Comparison of ENCODE assay signal across 28 cellular contexts in genomic region chr17:58375811-58376210, GRCh38. TPM values are rescaled to one million over a fixed set of nuclear protein-coding genes. Genes with fewer than 3 reads are reported as not detected.
A peak's percentile ranks its signal among the peaks of the same experiment; 100 is the strongest.
DNase-seq lines count a peak whose midpoint lies in the region; ATAC-seq, FAIRE-seq and TF ChIP-seq lines count a peak whose summit lies in the region.
"Had no signal": no experiment of that assay in that cellular context is flagged by ENCODE, and none has a peak within 500 bp of the region (broad histone marks: within the 10 kb centered on the region; RNA-seq: fewer than 3 reads in every experiment).

No MANE protein-coding gene starts in this region.

- H3K4me3 ChIP-seq in colonic mucosa (no peak overlapping the region), HepG2 (replicated peaks in 1 of 3; ENCODE audit: insufficient read depth in 1 of 3, low read depth in 2 of 3, low read length in 3 of 3) (no peak overlapping the region), transverse colon (no peak overlapping the region), smooth muscle cell (no peak overlapping the region)
- H3K4me3 ChIP-seq: GM12878, GM23248, Peyer's patch, right atrium auricular region, upper lobe of right lung had no signal

- H2AFZ ChIP-seq in HepG2 (ENCODE audit: low read length) (no peak overlapping the region), smooth muscle cell (ENCODE audit: low read depth) (no peak overlapping the region)
- H2AFZ ChIP-seq: GM23248 had no signal

- H4K20me1 ChIP-seq in HepG2 (ENCODE audit: insufficient read depth, low read length) (no peaks in the 10 kb centered on the region), smooth muscle cell (ENCODE audit: low read depth) (no peaks in the 10 kb centered on the region)

- FAIRE-seq in HepG2 (lab: Jason Lieb, UNC) = no peak
- FAIRE-seq: colon, D721Med, endothelial cell of umbilical vein, GM12878, kidney had no signal

- in situ Hi-C loops in KBM-7 (cut with MboI; ENCODE audit: low pct_unique_long_range_greater_than_20kb, low sequenced_read_pairs) = no loop called here
- in situ Hi-C loops in HepG2 (cut with HindIII; ENCODE audit: extremely low pct_ligation_motif_present, low pct_unique_long_range_greater_than_20kb) = no loop called here
- in situ Hi-C loops in transverse colon (cut with MboI; ENCODE audit: low pct_ligation_motif_present in 1 of 4, low pct_unique_long_range_greater_than_20kb in 1 of 4, low sequenced_read_pairs in 3 of 4) = no loop called here

- H3F3A ChIP-seq in smooth muscle cell (ENCODE audit: low read depth) = no peaks in the 10 kb centered on the region

- intact Hi-C loops in colonic mucosa (cut with DNase I) (no loop called here), HepG2 (cut with micrococcal nuclease; ENCODE audit: unreplicated experiment) (no loop called here), transverse colon (cut with DNase I; ENCODE audit: low total_unique reads) (no loop called here)

- no peaks in the 10 kb centered on the region for H3K36me3 ChIP-seq in colonic mucosa
- H3K36me3 ChIP-seq in HepG2 (replicated peaks in 1 of 2; ENCODE audit: control insufficient read depth in 1 of 2, insufficient read depth in 2 of 2, low read length in 2 of 2) = peaks cover 28 to 50% of the 10 kb centered on the region in 2 experiments
- no peaks in the 10 kb centered on the region for H3K36me3 ChIP-seq in transverse colon
- no peaks in the 10 kb centered on the region for H3K36me3 ChIP-seq in smooth muscle cell (ENCODE audit: low read depth)
- H3K36me3 ChIP-seq: Peyer's patch, right atrium auricular region, upper lobe of right lung had no signal

- TF ChIP-seq POLR2A in HepG2 (IDR thresholded peaks at IDR 0.05; ENCODE audit: insufficient read depth in 1 of 2, low read depth in 2 of 2, low read length in 2 of 2) (no peak), transverse colon (IDR thresholded peaks at IDR 0.05) (no peak)

- no TSS peak for BruUV-seq in HepG2 (replicated peaks; lab: Mats Ljungman, UMichigan)

- H3K4me2 ChIP-seq in HepG2 (ENCODE audit: low read depth, low read length) (no peak overlapping the region), smooth muscle cell (no peak overlapping the region)

- H3K9me3 ChIP-seq in colonic mucosa (no peaks in the 10 kb centered on the region), HepG2 (ENCODE audit: low read length) (no peaks in the 10 kb centered on the region), transverse colon (no peaks in the 10 kb centered on the region), smooth muscle cell (replicated peaks; ENCODE audit: low read depth) (no peaks in the 10 kb centered on the region)
- H3K9me3 ChIP-seq: Peyer's patch, right atrium auricular region, upper lobe of right lung had no signal

- peak overlapping the region in 1 of 2 donors; percentile 72 for H3K9ac ChIP-seq in colonic mucosa (ENCODE audit: low read depth in 2 of 2, low read length in 2 of 2)
- H3K9ac ChIP-seq in HepG2 (ENCODE audit: insufficient read depth, low read depth, low read length) = peak overlapping the region; percentile 2; the same call in 1 of the 2 replicates
- no peak overlapping the region for H3K9ac ChIP-seq in smooth muscle cell (ENCODE audit: low read depth)
- H3K9ac ChIP-seq: GM23248 had no signal

- H3K27ac ChIP-seq in colonic mucosa = peak overlapping the region; percentile 68
- H3K27ac ChIP-seq in HepG2 (ENCODE audit: extremely low read length, insufficient read depth, low read length) = peak overlapping the region; percentile 36
- H3K27ac ChIP-seq in transverse colon = peak overlapping the region; percentile 60 to 75 (median 72)
- no peak overlapping the region for H3K27ac ChIP-seq in smooth muscle cell (ENCODE audit: low read depth)
- H3K27ac ChIP-seq: GM23248, right atrium auricular region, upper lobe of right lung had no signal

- TF ChIP-seq EP300 in HepG2 (IDR thresholded peaks at IDR 0.05; ENCODE audit: low read depth in 2 of 2, low read length in 2 of 2) (no peak), HepG2 (CRISPR knock-in tag; IDR thresholded peaks at IDR 0.05; ENCODE audit: borderline replicate concordance) (no peak), transverse colon (IDR thresholded peaks at IDR 0.05; ENCODE audit: low read depth) (no peak)

- 95% methylated on average over 2 of the region's 2 CpGs for WGBS in HepG2 (ENCODE audit: low lambda C conversion rate)
- WGBS in transverse colon (ENCODE audit: low coverage in 1 of 2), 2 donors = 66 to 73% methylated on average over 2 of the region's 2 CpGs
- 38% methylated on average over 2 of the region's 2 CpGs for WGBS in smooth muscle cell (ENCODE audit: low lambda C conversion rate)

- POLR2A ChIA-PET in HepG2 (lab: Yijun Ruan, JAX) = interaction anchor here (9.5 kb wide), 1 partner anchor 8 kb away, joined by 458 read pairs; no protein-coding TSS in a partner anchor

- TF ChIP-seq CTCF in colonic mucosa (IDR thresholded peaks at IDR 0.05) (no peak), HepG2 (CRISPR knock-in tag; IDR thresholded peaks at IDR 0.05) (no peak), transverse colon (IDR thresholded peaks at IDR 0.05) (no peak), smooth muscle cell (IDR thresholded peaks at IDR 0.05; ENCODE audit: borderline replicate concordance, insufficient read depth, poor library complexity, severe bottlenecking) (no peak)

- H3K4me1 ChIP-seq in colonic mucosa = peaks cover 20% of the 10 kb centered on the region
- H3K4me1 ChIP-seq in HepG2 (ENCODE audit: insufficient read depth, low read length) = peaks cover 97% of the 10 kb centered on the region
- peaks cover 0 to 54% (median 41%) of the 10 kb centered on the region in 4 donors for H3K4me1 ChIP-seq in transverse colon
- H3K4me1 ChIP-seq in smooth muscle cell (ENCODE audit: low read depth) = no peaks in the 10 kb centered on the region
- H3K4me1 ChIP-seq: right atrium auricular region had no signal

- no peak for TF ChIP-seq RAD21 in HepG2 (CRISPR knock-in tag; IDR thresholded peaks at IDR 0.05)

- no peak for ATAC-seq in HepG2
- ATAC-seq in HG03139 (IDR thresholded peaks at IDR 0.05; ENCODE audit: unreplicated experiment) = no peak
- ATAC-seq: activated CD4-positive, CD25-positive, alpha-beta regulatory T cell treated with anti-CD3 and anti-CD28 coated beads, Interleukin-2, amount 50 U/mL, for 24 hours; GM12878 had no signal

- peaks cover 97% of the 10 kb centered on the region for H3K79me2 ChIP-seq in HepG2 (ENCODE audit: insufficient read depth, low read length)
- H3K79me2 ChIP-seq in smooth muscle cell (ENCODE audit: low read depth) = no peaks in the 10 kb centered on the region

- H3K27me3 ChIP-seq in colonic mucosa (no peaks in the 10 kb centered on the region), HepG2 (ENCODE audit: control insufficient read depth in 1 of 2, insufficient read depth in 2 of 2, low read length in 2 of 2) (no peaks in the 10 kb centered on the region), transverse colon (no peaks in the 10 kb centered on the region), smooth muscle cell (ENCODE audit: low read depth) (no peaks in the 10 kb centered on the region)
- H3K27me3 ChIP-seq: Peyer's patch, right atrium auricular region, upper lobe of right lung had no signal

- peak; percentile 24 for DNase-seq in KBM-7
- peak; percentile 52 for DNase-seq in colonic mucosa
- no peak for DNase-seq in HepG2 (ENCODE audit: low spot score)
- DNase-seq in transverse colon = no peak
- DNase-seq in smooth muscle cell (lab: John Stamatoyannopoulos, UW; ENCODE audit: unreplicated experiment) = no peak
- DNase-seq in cortex of kidney (lab: John Stamatoyannopoulos, UW) = no peak
- DNase-seq: activated CD4-positive, alpha-beta memory T cell treated with anti-CD3 and anti-CD28 coated beads for 36 hours; activated CD8-positive, alpha-beta memory T cell treated with anti-CD3 and anti-CD28 coated beads, Interleukin-2, amount 50 U/mL, for 48 hours; activated naive CD8-positive, alpha-beta T cell treated with anti-CD3 and anti-CD28 coated beads for 36 hours; aorta; GM23248; IMR-90; kidney; NCI-H1105; NCI-H1930; SIG-M5; stimulated activated CD4-positive, alpha-beta T cell treated with anti-CD3 and anti-CD28 coated beads, Interleukin-4, amount 100 ng/mL, for 1 hour; upper lobe of right lung had no signal

- CTCF ChIA-PET in HepG2 (lab: Yijun Ruan, JAX; ENCODE audit: low intra/inter-chr PET ratio, low total read pairs) = no interaction called here

RNA-seq across cellular contexts. Expression of gene SUPT4H1, which starts 23.8 kb away (rescaled TPM):
- total RNA-seq in colonic mucosa (10 to 100 TPM; 68.7 to 75.3 TPM), HepG2 (2016; rRNA removed; fragmentation: Illumina TruSeq; extraction: Trizol) (155 and 252 TPM in 2 replicates), transverse colon (10 to 100 TPM; 12.0 to 66.3 (median 40.0) TPM), smooth muscle cell (58.5 and 66.1 TPM in 2 replicates)
- total RNA-seq in HepG2 (2016; cell fraction: cytosol; rRNA removed; fragmentation: Illumina TruSeq; extraction: Trizol; ENCODE audit: low read depth) = 72.2 and 76.4 TPM in 2 replicates
- 169 and 290 TPM in 2 replicates for total RNA-seq in HepG2 (2016; cell fraction: insoluble cytoplasmic fraction; rRNA removed; fragmentation: Illumina TruSeq; extraction: Trizol)
- total RNA-seq in HepG2 (2016; cell fraction: membrane; rRNA removed; fragmentation: Illumina TruSeq; extraction: Trizol) = 130 and 134 TPM in 2 replicates
- total RNA-seq in HepG2 (2016; cell fraction: nucleus; rRNA removed; fragmentation: Illumina TruSeq; extraction: Trizol) = 74.4 and 75.7 TPM in 2 replicates
- polyA plus RNA-seq in HepG2 (2011; rRNA removed) (231 and 244 TPM in 2 replicates), smooth muscle cell (92.4 and 107 TPM in 2 replicates)
- polyA plus RNA-seq in HepG2 (2011; cell fraction: cytosol; rRNA removed) = 148 and 229 TPM in 2 replicates
- polyA plus RNA-seq in HepG2 (2011; cell fraction: nucleus; rRNA removed) = 65.5 and 71.0 TPM in 2 replicates
- 227 and 249 TPM in 2 replicates for polyA plus RNA-seq in HepG2 (2012)
- polyA plus RNA-seq in HepG2 (2016; cell fraction: cytosol; fragmentation: Illumina TruSeq; extraction: Trizol; ENCODE audit: low read depth) = 105 and 107 TPM in 2 replicates
- 309 and 341 TPM in 2 replicates for polyA plus RNA-seq in HepG2 (2016; cell fraction: insoluble cytoplasmic fraction; fragmentation: Illumina TruSeq; extraction: Trizol; ENCODE audit: low read depth)
- 144 and 156 TPM in 2 replicates for polyA plus RNA-seq in HepG2 (2016; cell fraction: membrane; fragmentation: Illumina TruSeq; extraction: Trizol; ENCODE audit: low read depth)
- 164 and 191 TPM in 2 replicates for polyA plus RNA-seq in HepG2 (2016; cell fraction: nucleus; fragmentation: Illumina TruSeq; extraction: Trizol; ENCODE audit: insufficient read depth, low read depth)
- 68.7 and 109 TPM in 2 replicates for polyA minus RNA-seq in HepG2 (2011; rRNA and poly(A)+ RNA removed; ENCODE audit: low replicate concordance)
- 45.1 and 56.8 TPM in 2 replicates for polyA minus RNA-seq in HepG2 (2011; cell fraction: cytosol; rRNA and poly(A)+ RNA removed)
- 51.9 and 61.5 TPM in 2 replicates for polyA minus RNA-seq in HepG2 (2011; cell fraction: nucleus; rRNA and poly(A)+ RNA removed)

RNA-seq across cellular contexts. Expression of gene RNF43, which starts 41.5 kb away (rescaled TPM):
- total RNA-seq in colonic mucosa (10 to 100 TPM; 38.5 to 51.2 TPM), HepG2 (2016; rRNA removed; fragmentation: Illumina TruSeq; extraction: Trizol) (51.4 and 53.4 TPM in 2 replicates), transverse colon (10 to 100 TPM; 31.9 to 84.2 (median 38.2) TPM), smooth muscle cell (3.2 and 3.8 TPM in 2 replicates)
- 10.8 and 11.5 TPM in 2 replicates for total RNA-seq in HepG2 (2016; cell fraction: cytosol; rRNA removed; fragmentation: Illumina TruSeq; extraction: Trizol; ENCODE audit: low read depth)
- 41.4 and 52.0 TPM in 2 replicates for total RNA-seq in HepG2 (2016; cell fraction: insoluble cytoplasmic fraction; rRNA removed; fragmentation: Illumina TruSeq; extraction: Trizol)
- total RNA-seq in HepG2 (2016; cell fraction: membrane; rRNA removed; fragmentation: Illumina TruSeq; extraction: Trizol) = 25.5 and 28.6 TPM in 2 replicates
- 113 and 134 TPM in 2 replicates for total RNA-seq in HepG2 (2016; cell fraction: nucleus; rRNA removed; fragmentation: Illumina TruSeq; extraction: Trizol)
- polyA plus RNA-seq in HepG2 (2011; rRNA removed) (29.3 and 31.0 TPM in 2 replicates), smooth muscle cell (0.17 and 2.1 TPM in 2 replicates)
- 18.3 and 25.7 TPM in 2 replicates for polyA plus RNA-seq in HepG2 (2011; cell fraction: cytosol; rRNA removed)
- polyA plus RNA-seq in HepG2 (2011; cell fraction: nucleus; rRNA removed) = 81.6 and 101 TPM in 2 replicates
- 35.6 and 44.8 TPM in 2 replicates for polyA plus RNA-seq in HepG2 (2012)
- 2.5 and 3.4 TPM in 2 replicates for polyA plus RNA-seq in HepG2 (2016; cell fraction: cytosol; fragmentation: Illumina TruSeq; extraction: Trizol; ENCODE audit: low read depth)
- polyA plus RNA-seq in HepG2 (2016; cell fraction: insoluble cytoplasmic fraction; fragmentation: Illumina TruSeq; extraction: Trizol; ENCODE audit: low read depth) = 29.8 and 38.5 TPM in 2 replicates
- 10.3 and 11.3 TPM in 2 replicates for polyA plus RNA-seq in HepG2 (2016; cell fraction: membrane; fragmentation: Illumina TruSeq; extraction: Trizol; ENCODE audit: low read depth)
- polyA plus RNA-seq in HepG2 (2016; cell fraction: nucleus; fragmentation: Illumina TruSeq; extraction: Trizol; ENCODE audit: insufficient read depth, low read depth) = 110 and 118 TPM in 2 replicates
- 0.12 and 47.2 TPM in 2 replicates for polyA minus RNA-seq in HepG2 (2011; rRNA and poly(A)+ RNA removed; ENCODE audit: low replicate concordance)
- 17.4 and 23.6 TPM in 2 replicates for polyA minus RNA-seq in HepG2 (2011; cell fraction: cytosol; rRNA and poly(A)+ RNA removed)
- 134 and 180 TPM in 2 replicates for polyA minus RNA-seq in HepG2 (2011; cell fraction: nucleus; rRNA and poly(A)+ RNA removed)
- total RNA-seq: endothelial cell of umbilical vein, subcutaneous adipose tissue had no signal
- polyA plus RNA-seq: endothelial cell of umbilical vein, IMR-90, neural cell had no signal

RNA-seq across cellular contexts. Expression of gene TSPOAP1, which starts 47.2 kb away (rescaled TPM):
- 1 to 10 TPM; 3.7 to 5.4 TPM for total RNA-seq in colonic mucosa
- not detected in 2 replicates for total RNA-seq in HepG2 (2016; rRNA removed; fragmentation: Illumina TruSeq; extraction: Trizol)
- not detected in 2 replicates for total RNA-seq in HepG2 (2016; cell fraction: cytosol; rRNA removed; fragmentation: Illumina TruSeq; extraction: Trizol; ENCODE audit: low read depth)
- total RNA-seq in HepG2 (2016; cell fraction: insoluble cytoplasmic fraction; rRNA removed; fragmentation: Illumina TruSeq; extraction: Trizol) = not detected in 2 replicates
- total RNA-seq in HepG2 (2016; cell fraction: membrane; rRNA removed; fragmentation: Illumina TruSeq; extraction: Trizol) = not detected in 2 replicates
- total RNA-seq in HepG2 (2016; cell fraction: nucleus; rRNA removed; fragmentation: Illumina TruSeq; extraction: Trizol) = not detected in 2 replicates
- 0.25 TPM in 1 of 2 replicates, not detected in the other for polyA plus RNA-seq in HepG2 (2011; rRNA removed)
- 0.03 TPM in 1 of 2 replicates, not detected in the other for polyA plus RNA-seq in HepG2 (2011; cell fraction: cytosol; rRNA removed)
- polyA plus RNA-seq in HepG2 (2011; cell fraction: nucleus; rRNA removed) = 0.09 and 0.50 TPM in 2 replicates
- 0.03 TPM in 1 of 2 replicates, not detected in the other for polyA plus RNA-seq in HepG2 (2012)
- polyA plus RNA-seq in HepG2 (2016; cell fraction: cytosol; fragmentation: Illumina TruSeq; extraction: Trizol; ENCODE audit: low read depth) = not detected in 2 replicates
- polyA plus RNA-seq in HepG2 (2016; cell fraction: insoluble cytoplasmic fraction; fragmentation: Illumina TruSeq; extraction: Trizol; ENCODE audit: low read depth) = not detected in 2 replicates
- not detected in 2 replicates for polyA plus RNA-seq in HepG2 (2016; cell fraction: membrane; fragmentation: Illumina TruSeq; extraction: Trizol; ENCODE audit: low read depth)
- polyA plus RNA-seq in HepG2 (2016; cell fraction: nucleus; fragmentation: Illumina TruSeq; extraction: Trizol; ENCODE audit: insufficient read depth, low read depth) = not detected in 2 replicates
- 0.26 TPM in 1 of 2 replicates, not detected in the other for polyA minus RNA-seq in HepG2 (2011; rRNA and poly(A)+ RNA removed; ENCODE audit: low replicate concordance)
- polyA minus RNA-seq in HepG2 (2011; cell fraction: cytosol; rRNA and poly(A)+ RNA removed) = not detected in 2 replicates
- under 0.01 TPM in 1 of 2 replicates, not detected in the other for polyA minus RNA-seq in HepG2 (2011; cell fraction: nucleus; rRNA and poly(A)+ RNA removed)
- 10 to 100 TPM in 2 of 4 donors, 1 to 10 TPM in 2; 4.4 to 21.7 (median 9.4) TPM for total RNA-seq in transverse colon
- 4.3 and 7.0 TPM in 2 replicates for total RNA-seq in smooth muscle cell
- polyA plus RNA-seq in smooth muscle cell = 11.7 and 18.3 TPM in 2 replicates
- total RNA-seq: endothelial cell of umbilical vein had no signal
- polyA plus RNA-seq: endothelial cell of umbilical vein had no signal

Comparison
In these comparisons a context has a peak if more than half of its experiments do, and no peak if none do; other contexts are left out.
1. DNase-seq: peak in KBM-7 (single experiment) and colonic mucosa (single experiment); none in HepG2 (single experiment), transverse colon (single experiment), smooth muscle cell (single experiment) and cortex of kidney (single experiment).